In the genomic region with DNA sequence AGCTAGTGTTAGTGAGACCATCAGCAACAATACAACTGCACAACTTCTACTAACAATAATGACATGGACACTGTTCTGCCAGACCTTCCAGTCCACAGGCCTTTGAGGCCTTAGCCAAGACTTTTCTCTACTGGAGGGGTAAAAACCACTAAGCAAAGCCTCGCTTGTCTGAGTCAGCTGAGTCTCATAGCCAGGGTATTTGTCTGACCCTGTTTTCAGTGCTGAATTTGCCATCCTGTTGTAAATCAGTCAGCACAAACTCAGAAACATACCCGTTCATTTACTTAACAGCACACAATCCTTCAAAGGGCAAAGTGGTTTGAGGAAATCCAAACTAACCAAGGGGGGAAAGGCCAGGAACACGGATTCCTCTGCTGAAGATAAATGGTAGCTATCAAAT, we compare ENCODE assay signal across 17 cellular contexts.
DNase-seq lines count a peak whose midpoint lies in the region; ATAC-seq, FAIRE-seq and TF ChIP-seq lines count a peak whose summit lies in the region.
"Had no signal": no experiment of that assay in that cellular context is flagged by ENCODE, and none has a peak within 500 bp of the region (broad histone marks: within the 10 kb centered on the region; RNA-seq: fewer than 3 reads in every experiment).

No MANE protein-coding gene starts in this region.

- peak; percentile 74 for FAIRE-seq in RCC 7860 (lab: Jason Lieb, UNC)

- H3K36me3 Mint-ChIP-seq in neural crest cell (ENCODE audit: low read depth) = no peaks in the 10 kb centered on the region
- H3K36me3 Mint-ChIP-seq: CD8-positive, alpha-beta T cell had no signal

- no peaks in the 10 kb centered on the region for H3K27me3 ChIP-seq in heart left ventricle
- H3K27me3 ChIP-seq: gastroesophageal sphincter had no signal

- peaks cover 10% of the 10 kb centered on the region for H3K4me1 Mint-ChIP-seq in neural crest cell
- H3K4me1 Mint-ChIP-seq: activated CD4-positive, alpha-beta memory T cell treated with anti-CD3 and anti-CD28 coated beads, Interleukin-2, amount 10 ng/mL, durations not matched to agents 7 days and 5 days had no signal

- no peaks in the 10 kb centered on the region for H3K27me3 Mint-ChIP-seq in neural crest cell (ENCODE audit: low read depth)
- H3K27me3 Mint-ChIP-seq: activated CD4-positive, alpha-beta memory T cell treated with anti-CD3 and anti-CD28 coated beads, Interleukin-2, amount 10 ng/mL, durations not matched to agents 7 days and 5 days; activated naive CD8-positive, alpha-beta T cell treated with anti-CD3 and anti-CD28 coated beads, Interleukin-2, amount 50 U/mL, for 24 hours; stimulated activated naive CD8-positive, alpha-beta T cell treated with anti-CD3 and anti-CD28 coated beads, Interleukin-15, Interleukin-2, amounts not matched to agents 100 ng/mL and 50 ng/mL, for 24 hours had no signal

- peak overlapping the region; percentile 36 for H3K27ac Mint-ChIP-seq in neural crest cell (ENCODE audit: unreplicated experiment)
- H3K27ac Mint-ChIP-seq: activated CD4-positive, alpha-beta memory T cell treated with anti-CD3 and anti-CD28 coated beads, Interleukin-2, amount 10 ng/mL, durations not matched to agents 7 days and 5 days; activated naive CD8-positive, alpha-beta T cell treated with anti-CD3 and anti-CD28 coated beads, Interleukin-2, amount 50 U/mL, for 24 hours; CD8-positive, alpha-beta T cell; stimulated activated naive CD8-positive, alpha-beta T cell treated with anti-CD3 and anti-CD28 coated beads, Interleukin-15, Interleukin-2, amounts not matched to agents 100 ng/mL and 50 ng/mL, for 24 hours had no signal

- no peaks in the 10 kb centered on the region for H3K36me3 ChIP-seq in heart left ventricle
- H3K36me3 ChIP-seq: gastroesophageal sphincter had no signal

- no peak overlapping the region for H3K4me3 ChIP-seq in epithelial cell of proximal tubule (ENCODE audit: low read depth, low read length)
- no peak overlapping the region for H3K4me3 ChIP-seq in heart left ventricle
- H3K4me3 ChIP-seq: gastroesophageal sphincter, SK-N-MC had no signal

- peak; percentile 97 for DNase-seq in EH (ENCODE audit: low read depth)
- peak; percentile 68 for DNase-seq in RCC 7860 (ENCODE audit: low spot score)
- DNase-seq in epithelial cell of proximal tubule (ENCODE audit: low read depth) = peak; percentile 38
- no peak for DNase-seq in neural crest cell (ENCODE audit: low read depth, low spot score)
- no peak for DNase-seq in NCI-H146 (lab: John Stamatoyannopoulos, UW)
- no peak for DNase-seq in putamen (ENCODE audit: low spot score)
- DNase-seq in heart left ventricle = no peak
- no peak for DNase-seq in NOMO-1 (lab: John Stamatoyannopoulos, UW; ENCODE audit: unreplicated experiment in 2 of 2)
- DNase-seq: activated CD4-positive, alpha-beta memory T cell treated with anti-CD3 and anti-CD28 coated beads, Interleukin-2, amount 10 ng/mL, durations not matched to agents 7 days and 5 days; activated naive CD8-positive, alpha-beta T cell treated with anti-CD3 and anti-CD28 coated beads, Interleukin-2, amount 50 U/mL, for 24 hours; CD8-positive, alpha-beta T cell; KG1; NCI-H510A treated with DMSO at 0.1 percent for 48 hours; stimulated activated CD4-positive, alpha-beta T cell treated with anti-CD3 and anti-CD28 coated beads, Interleukin-15, amount 100 ng/mL, for 24 hours had no signal

- no peaks in the 10 kb centered on the region for H3K4me1 ChIP-seq in heart left ventricle
- H3K4me1 ChIP-seq: gastroesophageal sphincter had no signal

- TF ChIP-seq CTCF in epithelial cell of proximal tubule (conservative IDR thresholded peaks at IDR 0.05; ENCODE audit: low read depth, low read length) = no peak
- no peak for TF ChIP-seq CTCF in neural crest cell (conservative IDR thresholded peaks at IDR 0.05)
- TF ChIP-seq CTCF in heart left ventricle (IDR thresholded peaks at IDR 0.05) = no peak

- H3K4me3 Mint-ChIP-seq in neural crest cell = no peak overlapping the region
- H3K4me3 Mint-ChIP-seq: activated CD4-positive, alpha-beta memory T cell treated with anti-CD3 and anti-CD28 coated beads, Interleukin-2, amount 10 ng/mL, durations not matched to agents 7 days and 5 days; activated naive CD8-positive, alpha-beta T cell treated with anti-CD3 and anti-CD28 coated beads, Interleukin-2, amount 50 U/mL, for 24 hours; CD8-positive, alpha-beta T cell; stimulated activated naive CD8-positive, alpha-beta T cell treated with anti-CD3 and anti-CD28 coated beads, Interleukin-15, Interleukin-2, amounts not matched to agents 100 ng/mL and 50 ng/mL, for 24 hours had no signal

- TF ChIP-seq POLR2A in heart left ventricle (IDR thresholded peaks at IDR 0.05) = no peak

- peaks cover 0 to 5% (median 0%) of the 10 kb centered on the region in 12 donors for H3K9me3 ChIP-seq in heart left ventricle
- H3K9me3 ChIP-seq: gastroesophageal sphincter had no signal

- 77 to 96% (median 90%) methylated on average over 3 of the region's 3 CpGs for WGBS in heart left ventricle, 4 donors

- H3K27ac ChIP-seq in heart left ventricle = no peak overlapping the region
- H3K27ac ChIP-seq: gastroesophageal sphincter, SK-N-MC had no signal

- H3K9me3 Mint-ChIP-seq in neural crest cell = no peaks in the 10 kb centered on the region
- H3K9me3 Mint-ChIP-seq: activated CD4-positive, alpha-beta memory T cell treated with anti-CD3 and anti-CD28 coated beads, Interleukin-2, amount 10 ng/mL, durations not matched to agents 7 days and 5 days; CD8-positive, alpha-beta T cell had no signal

- intact Hi-C loops in heart left ventricle (cut with DNase I) = no loop called here

- no peak for ATAC-seq in heart left ventricle
- ATAC-seq: activated naive CD8-positive, alpha-beta T cell treated with anti-CD3 and anti-CD28 coated beads, Interleukin-2, amount 50 U/mL, for 24 hours; CD8-positive, alpha-beta T cell; gastroesophageal sphincter had no signal

Comparison
In these comparisons a context has a peak if more than half of its experiments do, and no peak if none do; other contexts are left out.
1. DNase-seq: peak in EH (single experiment), RCC 7860 (single experiment) and epithelial cell of proximal tubule (single experiment); none in neural crest cell (single experiment), NCI-H146 (single experiment), putamen (single experiment), heart left ventricle (0 of 5) and NOMO-1 (0 of 2).